Comparison of ENCODE assay signal across 8 cellular contexts in the genomic region with DNA sequence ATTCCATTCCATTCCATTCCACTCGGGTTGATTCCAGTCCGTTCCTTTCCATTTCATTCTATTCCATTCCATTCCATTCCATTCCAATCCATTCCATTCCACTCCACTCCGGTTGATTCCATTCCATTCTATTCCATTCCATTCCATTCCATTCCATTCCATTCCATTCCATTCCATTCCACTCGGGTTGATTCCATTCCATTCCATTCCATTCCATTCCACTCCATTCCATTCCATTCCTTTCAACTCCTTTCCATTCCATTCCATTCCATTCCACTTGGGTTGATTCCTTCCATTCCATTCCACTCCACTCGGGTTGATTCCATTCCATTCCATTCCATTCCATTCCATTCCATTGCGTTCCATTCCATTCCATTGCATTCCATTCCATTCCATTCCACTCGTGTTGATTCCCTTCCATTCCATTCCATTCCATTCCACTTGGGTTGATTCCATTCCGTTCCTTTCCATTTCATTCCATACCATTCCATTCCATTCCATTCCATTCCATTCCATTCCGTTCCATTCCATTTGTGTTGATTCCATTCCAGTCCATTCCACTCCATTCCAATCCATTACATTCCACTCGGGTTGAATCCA.
DNase-seq lines count a peak whose midpoint lies in the region; ATAC-seq, FAIRE-seq and TF ChIP-seq lines count a peak whose summit lies in the region.
"Not testable (repeated sequence)": the region's sequence is repeated elsewhere in the genome, so short reads cannot be mapped to it uniquely, and the experiment has no call there.

No MANE protein-coding gene starts in this region.

- TF ChIP-seq EP300 in A549 (IDR thresholded peaks at IDR 0.05) = not testable (repeated sequence)

- H3K27ac ChIP-seq in A549 = not testable (repeated sequence)

- WGBS in A549 (ENCODE audit: missing lambda C conversion rate) = 4% methylated on average over 10 of the region's 10 CpGs

- H3K4me3 Mint-ChIP-seq in natural killer cell = not testable (repeated sequence)

- not testable (repeated sequence) for H3K4me1 ChIP-seq in A549

- H3K9me3 ChIP-seq in A549 = peaks cover 30% of the 10 kb centered on the region; the same call in 2 of the 3 replicates

- not testable (repeated sequence) for H3K4me1 Mint-ChIP-seq in natural killer cell

- TF ChIP-seq POLR2A in A549 (IDR thresholded peaks at IDR 0.05; ENCODE audit: low read length) = not testable (repeated sequence)

- H3K4me3 ChIP-seq in A549 = not testable (repeated sequence)

- CTCF ChIA-PET in A549 (lab: Yijun Ruan, JAX) = not testable (repeated sequence)

- peaks cover 56 to 63% of the 10 kb centered on the region in 2 donors for H3K9me3 Mint-ChIP-seq in natural killer cell

- intact Hi-C loops in natural killer cell (cut with micrococcal nuclease) = not testable (repeated sequence)

- peak; percentile 25 to 70; a peak in 3 of 6 replicates for ATAC-seq in A549
- peak; percentile 27 for ATAC-seq in GM18870 (IDR thresholded peaks at IDR 0.05; ENCODE audit: unreplicated experiment)
- ATAC-seq in GM21447 (IDR thresholded peaks at IDR 0.05; ENCODE audit: unreplicated experiment) = peak; percentile 37
- peak; percentile 34 for ATAC-seq in HG02763 (IDR thresholded peaks at IDR 0.05; ENCODE audit: unreplicated experiment)
- ATAC-seq in HG03175 (IDR thresholded peaks at IDR 0.05; ENCODE audit: unreplicated experiment) = peak; percentile 39
- ATAC-seq in SK-N-SH treated with all-trans-retinoic acid at 6 μM for 48 hours = peak; percentile 58
- ATAC-seq in esophagus mucosa = peak; percentile 60
- peak; percentile 18 to 64 (median 49) for ATAC-seq in natural killer cell

- not testable (repeated sequence) for H3K4me2 ChIP-seq in A549

- H3K27ac Mint-ChIP-seq in natural killer cell = not testable (repeated sequence)

- H3K36me3 Mint-ChIP-seq in natural killer cell = not testable (repeated sequence)

- TF ChIP-seq RAD21 in A549 (conservative IDR thresholded peaks at IDR 0.05 in 1 of 2, IDR thresholded peaks at IDR 0.05 in 1 of 2) = not testable (repeated sequence)

- not testable (repeated sequence) for FAIRE-seq in A549 (lab: Jason Lieb, UNC)

- H3K27me3 Mint-ChIP-seq in natural killer cell (ENCODE audit: low read depth in 2 of 2) = not testable (repeated sequence)

- not testable (repeated sequence) for TF ChIP-seq CTCF in A549 (IDR thresholded peaks at IDR 0.05); natural killer cell (IDR thresholded peaks at IDR 0.05)

- not testable (repeated sequence) for DNase-seq in A549 (ENCODE audit: low read depth in 1 of 2, low spot score in 1 of 2); natural killer cell

- POLR2A ChIA-PET in A549 (lab: Yijun Ruan, JAX) = not testable (repeated sequence)
